In the genomic region with DNA sequence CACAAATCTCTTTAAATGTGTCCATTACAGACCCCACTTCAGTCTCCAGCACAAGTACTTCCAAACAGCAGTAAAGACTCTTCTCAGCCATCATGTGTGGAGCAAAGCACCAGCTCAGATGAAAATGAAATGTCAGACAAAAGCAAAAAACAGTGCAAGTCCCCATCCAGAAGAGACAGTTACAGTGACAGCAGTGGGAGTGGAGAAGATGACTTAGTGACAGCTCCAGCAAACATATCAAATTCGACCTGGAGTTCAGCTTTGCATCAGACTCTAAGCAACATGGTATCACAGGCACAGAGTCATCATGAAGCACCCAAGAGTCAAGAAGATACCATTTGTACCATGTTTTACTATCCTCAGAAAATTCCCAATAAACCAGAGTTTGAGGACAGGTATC, we compare ENCODE assay signal across 24 cellular contexts.
"Had no signal": no experiment of that assay in that cellular context is flagged by ENCODE, and none has a peak within 500 bp of the region (broad histone marks: within the 10 kb centered on the region; RNA-seq: fewer than 3 reads in every experiment).

No MANE protein-coding gene starts in this region.

- FAIRE-seq: HepG2, RCC 7860 had no signal

- H3K9ac ChIP-seq: KMS-11 had no signal

- H3K4me3 ChIP-seq: SJSA1, SK-N-MC had no signal

- ATAC-seq: HepG2 had no signal

- H3K9me3 ChIP-seq: SJSA1 had no signal

- H3K4me2 ChIP-seq: KMS-11 had no signal

- DNase-seq: IMR-90, Kasumi-1, NCI-H1092, NCI-H1105 treated with DMSO at 0.1 percent for 48 hours, NCI-H1417 treated with DMSO at 0.1 percent for 48 hours, NCI-H146, NCI-H1694 treated with DMSO at 0.1 percent for 48 hours, NCI-H1930, NCI-H2081, NCI-H2107, NCI-H226, NCI-H446, NCI-H510A, NCI-H524 treated with DMSO at 0.1 percent for 48 hours, NCI-H69, NCI-H774, Right ventricle myocardium superior, RPMI8226, SIG-M5 had no signal

- H3K4me1 ChIP-seq: SJSA1 had no signal

- H3K27me3 ChIP-seq: SJSA1 had no signal

- H3K27ac ChIP-seq: KMS-11, SJSA1, SK-N-MC had no signal
